11 cellular contexts compared by ENCODE assay signal in genomic region chr16:81558444-81559175, GRCh38.
DNase-seq lines count a peak whose midpoint lies in the region; ATAC-seq, FAIRE-seq and TF ChIP-seq lines count a peak whose summit lies in the region.
"Had no signal": no experiment of that assay in that cellular context is flagged by ENCODE, and none has a peak within 500 bp of the region (broad histone marks: within the 10 kb centered on the region; RNA-seq: fewer than 3 reads in every experiment).

No MANE protein-coding gene starts in this region.

- intact Hi-C loops in PC-3 (cut with micrococcal nuclease), result no loop called here

- H3K4me2 ChIP-seq in PC-3 (ENCODE audit: low read length), result no peak overlapping the region
- peak overlapping the region; percentile 41 for H3K4me2 ChIP-seq in keratinocyte (ENCODE audit: control insufficient read depth, extremely low read depth, insufficient read depth, low read depth, low read length)

- H4K20me1 ChIP-seq in PC-3 (ENCODE audit: low read length), result 0 out of 2 replicates have a peak, but pooled peaks cover 5% of the 10 kb centered on the region
- peaks cover 19% of the 10 kb centered on the region for H4K20me1 ChIP-seq in keratinocyte (ENCODE audit: control insufficient read depth, extremely low read depth, insufficient read depth, low read length)

- no peaks in the 10 kb centered on the region for H3K27me3 ChIP-seq in PC-3 (ENCODE audit: low read length)
- H3K27me3 ChIP-seq in keratinocyte (ENCODE audit: control insufficient read depth, extremely low read depth, insufficient read depth, low read length), result no peaks in the 10 kb centered on the region

- CTCF ChIA-PET in PC-3 (lab: Charles Lee), result no interaction called here

- H3K9me1 ChIP-seq in keratinocyte (ENCODE audit: control insufficient read depth, extremely low read depth, insufficient read depth, low read length), result peaks cover 17% of the 10 kb centered on the region

- H3K9ac ChIP-seq in PC-3 (ENCODE audit: low read length) (no peak overlapping the region), keratinocyte (ENCODE audit: control insufficient read depth, extremely low read depth, insufficient read depth, low read length) (peak overlapping the region; percentile 67)

- H3K27ac ChIP-seq in PC-3 (ENCODE audit: low read length) (peak overlapping the region; percentile 19; the same call in 1 of the 2 replicates), keratinocyte (ENCODE audit: control insufficient read depth, insufficient read depth, low read length) (peak overlapping the region; percentile 53)

- H3K9me2 ChIP-seq in PC-3 (replicated peaks; ENCODE audit: low read length), result no peaks in the 10 kb centered on the region

- no TSS peak for BruUV-seq in PC-3 (replicated peaks; lab: Mats Ljungman, UMichigan)

- FAIRE-seq in keratinocyte (lab: Jason Lieb, UNC), result no peak
- FAIRE-seq: G401.6 had no signal

- peaks cover 98% of the 10 kb centered on the region for H3K79me2 ChIP-seq in PC-3 (ENCODE audit: low read length)
- H3K79me2 ChIP-seq in keratinocyte (ENCODE audit: control insufficient read depth, insufficient read depth, low read length), result peaks cover 94% of the 10 kb centered on the region

- H3K36me3 Mint-ChIP-seq in stimulated activated naive B cell treated with anti-CD40 and anti-IgM and Interleukin-4, amounts not matched to agents 10 μg/mL and 1 μg/mL and 100 μg/mL, for 72 hours, result peaks cover 4 to 21% of the 10 kb centered on the region in 2 donors
- H3K36me3 Mint-ChIP-seq in naive thymus-derived CD8-positive, alpha-beta T cell, result peaks cover 0 to 5% (median 0%) of the 10 kb centered on the region in 3 donors
- H3K36me3 Mint-ChIP-seq in stimulated activated memory B cell treated with anti-CD40 and anti-IgM and Interleukin-4, amounts not matched to agents 10 μg/mL and 1 μg/mL and 100 μg/mL, for 72 hours, result peaks cover 16% of the 10 kb centered on the region

- no peak overlapping the region for H3K27ac Mint-ChIP-seq in stimulated activated naive B cell treated with anti-CD40 and anti-IgM and Interleukin-4, amounts not matched to agents 10 μg/mL and 1 μg/mL and 100 μg/mL, for 72 hours
- H3K27ac Mint-ChIP-seq in naive thymus-derived CD8-positive, alpha-beta T cell, result peak overlapping the region in 3 of 10 donors; percentile 4 to 48 (median 18)
- no peak overlapping the region for H3K27ac Mint-ChIP-seq in stimulated activated memory B cell treated with anti-CD40 and anti-IgM and Interleukin-4, amounts not matched to agents 10 μg/mL and 1 μg/mL and 100 μg/mL, for 72 hours
- H3K27ac Mint-ChIP-seq: activated naive CD8-positive, alpha-beta T cell treated with anti-CD3 and anti-CD28 coated beads, Interleukin-2, amount 50 U/mL, for 24 hours had no signal

- no peaks in the 10 kb centered on the region; the same call in 1 of the 2 replicates for H3K36me3 ChIP-seq in PC-3 (ENCODE audit: low read depth, low read length)
- H3K36me3 ChIP-seq in keratinocyte (ENCODE audit: control insufficient read depth in 2 of 2, extremely low read depth in 1 of 2, insufficient read depth in 2 of 2, low read length in 2 of 2), result peaks cover 5 to 11% of the 10 kb centered on the region in 2 experiments

- no peak for TF ChIP-seq CTCF in NB4 (IDR thresholded peaks at IDR 0.05; ENCODE audit: low read depth, low read length)
- no peak for TF ChIP-seq CTCF in PC-3 (conservative IDR thresholded peaks at IDR 0.05; ENCODE audit: low read depth, low read length)
- TF ChIP-seq CTCF in keratinocyte (optimal IDR thresholded peaks at IDR 0.05 in 1 of 3, IDR thresholded peaks at IDR 0.05 in 1 of 3, conservative IDR thresholded peaks at IDR 0.05 in 1 of 3; ENCODE audit: extremely low read depth in 1 of 3, insufficient read depth in 2 of 3, low read length in 3 of 3), result no peak

- no peak for TF ChIP-seq POLR2A in NB4 (IDR thresholded peaks at IDR 0.05; ENCODE audit: extremely low read depth, insufficient read length)

- no peaks in the 10 kb centered on the region for H3F3A ChIP-seq in PC-3 (ENCODE audit: low read length, unreplicated experiment)

- H3K9me3 ChIP-seq in PC-3 (ENCODE audit: low read length) (no peaks in the 10 kb centered on the region), keratinocyte (ENCODE audit: control insufficient read depth, low read depth, low read length) (no peaks in the 10 kb centered on the region)

- no peaks in the 10 kb centered on the region for H3K27me3 Mint-ChIP-seq in stimulated activated naive B cell treated with anti-CD40 and anti-IgM and Interleukin-4, amounts not matched to agents 10 μg/mL and 1 μg/mL and 100 μg/mL, for 72 hours
- H3K27me3 Mint-ChIP-seq in naive thymus-derived CD8-positive, alpha-beta T cell, result no peaks in the 10 kb centered on the region
- H3K27me3 Mint-ChIP-seq in stimulated activated memory B cell treated with anti-CD40 and anti-IgM and Interleukin-4, amounts not matched to agents 10 μg/mL and 1 μg/mL and 100 μg/mL, for 72 hours, result no peaks in the 10 kb centered on the region
- H3K27me3 Mint-ChIP-seq: activated naive CD8-positive, alpha-beta T cell treated with anti-CD3 and anti-CD28 coated beads, Interleukin-2, amount 50 U/mL, for 24 hours had no signal

- dilution Hi-C loops in keratinocyte (cut with MboI; ENCODE audit: extremely low pct_ligation_motif_present, low sequenced_read_pairs), result no loop called here

- H3K4me3 ChIP-seq in NB4 (ENCODE audit: low read depth, low read length) (no peak overlapping the region), PC-3 (ENCODE audit: low read length) (no peak overlapping the region), keratinocyte (ENCODE audit: control insufficient read depth in 2 of 3, extremely low read depth in 1 of 3, insufficient read depth in 2 of 3, low read depth in 1 of 3, low read length in 3 of 3) (no peak overlapping the region)

- no peak overlapping the region for H3K4me3 Mint-ChIP-seq in stimulated activated naive B cell treated with anti-CD40 and anti-IgM and Interleukin-4, amounts not matched to agents 10 μg/mL and 1 μg/mL and 100 μg/mL, for 72 hours
- no peak overlapping the region for H3K4me3 Mint-ChIP-seq in naive thymus-derived CD8-positive, alpha-beta T cell
- no peak overlapping the region for H3K4me3 Mint-ChIP-seq in stimulated activated memory B cell treated with anti-CD40 and anti-IgM and Interleukin-4, amounts not matched to agents 10 μg/mL and 1 μg/mL and 100 μg/mL, for 72 hours
- H3K4me3 Mint-ChIP-seq: activated naive CD8-positive, alpha-beta T cell treated with anti-CD3 and anti-CD28 coated beads, Interleukin-2, amount 50 U/mL, for 24 hours had no signal

- DNase-seq in NB4 (ENCODE audit: low read depth) (peak; percentile 29), PC-3 (no peak), keratinocyte (ENCODE audit: low read depth, low spot score) (no peak), NCI-H128 (lab: John Stamatoyannopoulos, UW; ENCODE audit: unreplicated experiment) (no peak)
- no peak for DNase-seq in stimulated activated naive B cell treated with anti-CD40 and anti-IgM and Interleukin-4, amounts not matched to agents 10 μg/mL and 1 μg/mL and 100 μg/mL, for 72 hours
- DNase-seq in naive thymus-derived CD8-positive, alpha-beta T cell, result no peak
- no peak for DNase-seq in activated naive CD4-positive, alpha-beta T cell treated with anti-CD3 and anti-CD28 coated beads, Interleukin-2, amount 50 U/mL, for 16 hours
- DNase-seq: activated naive CD8-positive, alpha-beta T cell treated with anti-CD3 and anti-CD28 coated beads, Interleukin-2, amount 50 U/mL, for 24 hours; RPMI8226 had no signal

- H2AFZ ChIP-seq in PC-3 (ENCODE audit: low read length) (no peak overlapping the region), keratinocyte (ENCODE audit: control insufficient read depth, low read length) (no peak overlapping the region)

- H3K4me1 ChIP-seq in PC-3 (ENCODE audit: insufficient read depth, low read length) (peaks cover 23% of the 10 kb centered on the region), keratinocyte (ENCODE audit: control insufficient read depth, extremely low read depth, insufficient read depth, low read length) (peaks cover 33% of the 10 kb centered on the region)

- no peaks in the 10 kb centered on the region for H3K9me3 Mint-ChIP-seq in stimulated activated naive B cell treated with anti-CD40 and anti-IgM and Interleukin-4, amounts not matched to agents 10 μg/mL and 1 μg/mL and 100 μg/mL, for 72 hours
- H3K9me3 Mint-ChIP-seq in naive thymus-derived CD8-positive, alpha-beta T cell, result no peaks in the 10 kb centered on the region
- no peaks in the 10 kb centered on the region for H3K9me3 Mint-ChIP-seq in stimulated activated memory B cell treated with anti-CD40 and anti-IgM and Interleukin-4, amounts not matched to agents 10 μg/mL and 1 μg/mL and 100 μg/mL, for 72 hours
- H3K9me3 Mint-ChIP-seq: activated naive CD8-positive, alpha-beta T cell treated with anti-CD3 and anti-CD28 coated beads, Interleukin-2, amount 50 U/mL, for 24 hours had no signal

- ATAC-seq in PC-3, result no peak; the same call in 1 of the 2 replicates
- peak; percentile 42 to 66 for ATAC-seq in stimulated activated naive B cell treated with anti-CD40 and anti-IgM and Interleukin-4, amounts not matched to agents 10 μg/mL and 1 μg/mL and 100 μg/mL, for 72 hours (replicated peaks)
- ATAC-seq in naive thymus-derived CD8-positive, alpha-beta T cell, result no peak
- ATAC-seq in stimulated activated memory B cell treated with anti-CD40 and anti-IgM and Interleukin-4, amounts not matched to agents 10 μg/mL and 1 μg/mL and 100 μg/mL, for 72 hours, result no peak
- ATAC-seq: activated naive CD8-positive, alpha-beta T cell treated with anti-CD3 and anti-CD28 coated beads, Interleukin-2, amount 50 U/mL, for 24 hours had no signal

- peaks cover 28 to 60% of the 10 kb centered on the region in 2 donors for H3K4me1 Mint-ChIP-seq in stimulated activated naive B cell treated with anti-CD40 and anti-IgM and Interleukin-4, amounts not matched to agents 10 μg/mL and 1 μg/mL and 100 μg/mL, for 72 hours
- H3K4me1 Mint-ChIP-seq in naive thymus-derived CD8-positive, alpha-beta T cell, result peaks cover 13 to 51% (median 44%) of the 10 kb centered on the region in 4 donors
- peaks cover 45% of the 10 kb centered on the region for H3K4me1 Mint-ChIP-seq in stimulated activated memory B cell treated with anti-CD40 and anti-IgM and Interleukin-4, amounts not matched to agents 10 μg/mL and 1 μg/mL and 100 μg/mL, for 72 hours

- POLR2A ChIA-PET in PC-3 (lab: Charles Lee; ENCODE audit: unreplicated experiment), result no interaction called here
- POLR2A ChIA-PET in naive thymus-derived CD8-positive, alpha-beta T cell (lab: Charles Lee), result no interaction called here

Comparison
In these comparisons a context has a peak if more than half of its experiments do, and no peak if none do; other contexts are left out.
1. ATAC-seq: peak in stimulated activated naive B cell treated with anti-CD40 and anti-IgM and Interleukin-4, amounts not matched to agents 10 μg/mL and 1 μg/mL and 100 μg/mL, for 72 hours (2 of 2); none in PC-3 (single experiment), naive thymus-derived CD8-positive, alpha-beta T cell (0 of 2) and stimulated activated memory B cell treated with anti-CD40 and anti-IgM and Interleukin-4, amounts not matched to agents 10 μg/mL and 1 μg/mL and 100 μg/mL, for 72 hours (single experiment).